Comparison of ENCODE assay signal across 13 cellular contexts in the genomic region with DNA sequence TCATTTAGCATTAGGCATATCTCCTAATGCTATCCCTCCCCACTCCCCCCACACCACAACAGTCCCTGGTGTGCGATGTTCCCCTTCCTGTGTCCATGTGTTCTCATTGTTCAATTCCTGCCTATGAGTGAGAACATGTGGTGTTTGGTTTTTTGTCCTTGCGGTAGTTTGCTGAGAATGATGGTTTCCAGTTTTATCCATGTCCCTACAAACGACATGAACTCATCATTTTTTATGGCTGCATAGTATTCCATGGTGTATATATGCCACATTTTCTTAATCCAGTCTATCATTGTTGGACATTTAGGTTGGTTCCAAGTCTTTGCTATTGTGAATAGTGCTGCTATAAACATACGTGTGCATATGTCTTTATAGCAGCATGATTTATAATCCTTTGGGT. TPM values are rescaled to one million over a fixed set of nuclear protein-coding genes. Genes with fewer than 3 reads are reported as not detected.
"Had no signal": no experiment of that assay in that cellular context is flagged by ENCODE, and none has a peak within 500 bp of the region (broad histone marks: within the 10 kb centered on the region; RNA-seq: fewer than 3 reads in every experiment).

No MANE protein-coding gene starts in this region.

RNA-seq across cellular contexts. Expression of a gene that starts 7.5 kb away (rescaled TPM):
- total RNA-seq: activated B cell treated with CpG ODN at 0.5 μM for 24 hours; activated CD4-positive, alpha-beta memory T cell treated with anti-CD3 and anti-CD28 coated beads for 36 hours; activated CD4-positive, alpha-beta memory T cell treated with anti-CD3 and anti-CD28 coated beads, Interleukin-2, amount 10 ng/mL, durations not matched to agents 7 days and 5 days; activated CD4-positive, alpha-beta T cell treated with anti-CD3 and anti-CD28 coated beads for 36 hours; activated CD4-positive, alpha-beta T cell treated with anti-CD3 and anti-CD28 coated beads, Interleukin-2, amount 10 ng/mL, durations not matched to agents 24 days and 14 days; activated CD4-positive, alpha-beta T cell treated with anti-CD3 and anti-CD28 coated beads, Interleukin-2, amount 10 ng/mL, durations not matched to agents 7 days and 5 days; activated CD8-positive, alpha-beta memory T cell treated with anti-CD3 and anti-CD28 coated beads for 36 hours; activated CD8-positive, alpha-beta T cell treated with anti-CD3 and anti-CD28 coated beads for 36 hours; activated CD8-positive, alpha-beta T cell treated with anti-CD3 and anti-CD28 coated beads, Interleukin-2, amount 10 ng/mL, durations not matched to agents 7 days and 5 days; T-helper 1 cell treated with Interleukin-12 subunit alpha and Interleukin-12 subunit beta and Interleukin-4 antibody, amounts not matched to agents 30 ng/mL and 1 ng/mL, for 36 hours; T-helper 17 cell; T-helper 2 cell treated with Interferon-gamma antibody and Interleukin-4, amounts not matched to agents 100 ng/mL and 5 ng/mL, for 36 hours; WTC11 had no signal
